ENCODE assay signal across 23 cellular contexts in genomic region chr12:105507311-105508035, GRCh38.
"Had no signal": no experiment of that assay in that cellular context is flagged by ENCODE, and none has a peak within 500 bp of the region (broad histone marks: within the 10 kb centered on the region; RNA-seq: fewer than 3 reads in every experiment).

No MANE protein-coding gene starts in this region.

- H3K4me1 ChIP-seq: spleen, upper lobe of left lung had no signal

- ATAC-seq: activated CD8-positive, alpha-beta memory T cell treated with anti-CD3 and anti-CD28 coated beads, Interleukin-2, amount 10 ng/mL, durations not matched to agents 7 days and 5 days; esophagus mucosa; left ventricle myocardium superior; right cardiac atrium; stimulated activated naive B cell treated with anti-CD40 and anti-IgM and Interleukin-4, amounts not matched to agents 10 μg/mL and 1 μg/mL and 100 μg/mL, for 72 hours; T-helper 17 cell had no signal

- H3K9me3 ChIP-seq: spleen, upper lobe of left lung had no signal

- H3K36me3 Mint-ChIP-seq: activated CD8-positive, alpha-beta memory T cell treated with anti-CD3 and anti-CD28 coated beads, Interleukin-2, amount 10 ng/mL, durations not matched to agents 7 days and 5 days; activated naive CD8-positive, alpha-beta T cell; stimulated activated naive B cell treated with anti-CD40 and anti-IgM and Interleukin-4, amounts not matched to agents 10 μg/mL and 1 μg/mL and 100 μg/mL, for 72 hours had no signal

- H3K4me3 Mint-ChIP-seq: activated CD8-positive, alpha-beta memory T cell treated with anti-CD3 and anti-CD28 coated beads, Interleukin-2, amount 10 ng/mL, durations not matched to agents 7 days and 5 days; activated naive CD8-positive, alpha-beta T cell; central memory CD8-positive, alpha-beta T cell; dendritic cell treated with granulocyte-macrophage colony-stimulating factor and Interleukin-4, amounts not matched to agents 40 ng/mL and 50 ng/mL, for 4 days; stimulated activated naive B cell treated with anti-CD40 and anti-IgM and Interleukin-4, amounts not matched to agents 10 μg/mL and 1 μg/mL and 100 μg/mL, for 72 hours; T-helper 17 cell had no signal

- H3K4me1 Mint-ChIP-seq: activated CD8-positive, alpha-beta memory T cell treated with anti-CD3 and anti-CD28 coated beads, Interleukin-2, amount 10 ng/mL, durations not matched to agents 7 days and 5 days; central memory CD8-positive, alpha-beta T cell; stimulated activated naive B cell treated with anti-CD40 and anti-IgM and Interleukin-4, amounts not matched to agents 10 μg/mL and 1 μg/mL and 100 μg/mL, for 72 hours; T-helper 17 cell had no signal

- H3K27ac Mint-ChIP-seq: activated CD8-positive, alpha-beta memory T cell treated with anti-CD3 and anti-CD28 coated beads, Interleukin-2, amount 10 ng/mL, durations not matched to agents 7 days and 5 days; activated naive CD8-positive, alpha-beta T cell; dendritic cell treated with granulocyte-macrophage colony-stimulating factor and Interleukin-4, amounts not matched to agents 40 ng/mL and 50 ng/mL, for 4 days; stimulated activated naive B cell treated with anti-CD40 and anti-IgM and Interleukin-4, amounts not matched to agents 10 μg/mL and 1 μg/mL and 100 μg/mL, for 72 hours; T-helper 17 cell had no signal

- H3K36me3 ChIP-seq: spleen, upper lobe of left lung had no signal

- H3K4me3 ChIP-seq: spleen, upper lobe of left lung had no signal

- H3K27me3 ChIP-seq: upper lobe of left lung had no signal

- DNase-seq: activated CD4-positive, alpha-beta T cell treated with anti-CD3 and anti-CD28 coated beads, Interleukin-2, amount 50 U/mL, for 4 hours; activated CD4-positive, CD25-positive, alpha-beta regulatory T cell treated with anti-CD3 and anti-CD28 coated beads, Interleukin-2, amount 50 U/mL, for 72 hours; activated CD8-positive, alpha-beta memory T cell treated with anti-CD3 and anti-CD28 coated beads, Interleukin-2, amount 10 ng/mL, durations not matched to agents 7 days and 5 days; activated gamma-delta T cell; activated T-cell treated with anti-CD3 and anti-CD28 coated beads, Interleukin-2, amount 50 U/mL, for 48 hours; anterior cingulate cortex; foreskin melanocyte; head of caudate nucleus; left ventricle myocardium superior; mesendoderm; posterior cingulate gyrus; right cardiac atrium; SHP77 treated with DMSO at 0.1 percent for 48 hours; spleen; stimulated activated CD4-positive, alpha-beta T cell treated with anti-CD3 and anti-CD28 coated beads, Interleukin-1b, Interleukin-23, amount 100 ng/mL, for 48 hours; stimulated activated naive B cell treated with anti-CD40 and anti-IgM and Interleukin-4, amounts not matched to agents 10 μg/mL and 1 μg/mL and 100 μg/mL, for 72 hours; substantia nigra; T-helper 17 cell; upper lobe of left lung had no signal

- H3K27ac ChIP-seq: spleen, upper lobe of left lung had no signal

- H3K9me3 Mint-ChIP-seq: central memory CD8-positive, alpha-beta T cell; dendritic cell treated with granulocyte-macrophage colony-stimulating factor and Interleukin-4, amounts not matched to agents 40 ng/mL and 50 ng/mL, for 4 days; stimulated activated naive B cell treated with anti-CD40 and anti-IgM and Interleukin-4, amounts not matched to agents 10 μg/mL and 1 μg/mL and 100 μg/mL, for 72 hours had no signal
